ENCODE assay signal across 28 cellular contexts in genomic region chr15:85157344-85157743, GRCh38.
"Had no signal": no experiment of that assay in that cellular context is flagged by ENCODE, and none has a peak within 500 bp of the region (broad histone marks: within the 10 kb centered on the region; RNA-seq: fewer than 3 reads in every experiment).

No MANE protein-coding gene starts in this region.

- H3K4me3 ChIP-seq: ovary, psoas muscle, skin epidermis, smooth muscle cell, spleen, stomach, thoracic aorta, thyroid gland, tibial nerve, upper lobe of right lung, vagina had no signal

- H3K79me2 ChIP-seq: parathyroid adenoma had no signal

- ATAC-seq: naive thymus-derived CD8-positive, alpha-beta T cell; natural killer cell treated with Interleukin-12 subunit alpha and Interleukin-12 subunit beta and Interleukin-15 and Interleukin-18, amount 100 ng/mL, for 72 hours; psoas muscle; right cardiac atrium; sciatic nerve; stimulated activated effector memory CD8-positive, alpha-beta T cell treated with anti-CD3 and anti-CD28 coated beads, Interleukin-12 subunit alpha, Interleukin-12 subunit beta, amount 100 ng/mL, for 72 hours; stimulated activated naive B cell treated with anti-CD40 and anti-IgM and Interleukin-4, amounts not matched to agents 10 μg/mL and 1 μg/mL and 100 μg/mL, for 72 hours; upper lobe of right lung had no signal

- H3K4me1 ChIP-seq: parathyroid adenoma, psoas muscle, spleen, stomach, thyroid gland, tibial nerve, upper lobe of right lung, vagina had no signal

- FAIRE-seq: urothelium cell line had no signal

- H3K36me3 ChIP-seq: ovary, spleen, stomach, thoracic aorta, thyroid gland, tibial nerve, upper lobe of right lung, vagina had no signal

- H3K27ac ChIP-seq: ovary, parathyroid adenoma, psoas muscle, skin epidermis, spleen, stomach, thoracic aorta, thyroid gland, tibial nerve, upper lobe of right lung, vagina had no signal

- DNase-seq: naive B cell; naive thymus-derived CD8-positive, alpha-beta T cell; nephron progenitor cell; occipital lobe; ovary; posterior cingulate gyrus; psoas muscle; right cardiac atrium; spleen; stimulated activated CD4-positive, alpha-beta T cell treated with anti-CD3 and anti-CD28 coated beads, Interleukin-12 subunit alpha, Interleukin-12 subunit beta, amount 100 ng/mL, for 4 hours; stimulated activated CD4-positive, alpha-beta T cell treated with anti-CD3 and anti-CD28 coated beads, Interleukin-1b, Interleukin-23, amount 100 ng/mL, for 48 hours; stimulated activated CD4-positive, alpha-beta T cell treated with anti-CD3 and anti-CD28 coated beads, Interleukin-4, amount 100 ng/mL, for 1 hour; stimulated activated CD4-positive, alpha-beta T cell treated with anti-CD3 and anti-CD28 coated beads, Interleukin-4, amount 100 ng/mL, for 4 hours; stimulated activated naive B cell treated with anti-CD40 and anti-IgM and Interleukin-4, amounts not matched to agents 10 μg/mL and 1 μg/mL and 100 μg/mL, for 72 hours; stimulated activated naive CD4-positive, alpha-beta T cell treated with Interleukin-2 at 50 U/mL for 16 hours; stomach; thyroid gland; upper lobe of right lung had no signal

- H2AFZ ChIP-seq: parathyroid adenoma had no signal

- H3K9me3 ChIP-seq: ovary, psoas muscle, stomach, thoracic aorta, thyroid gland, upper lobe of right lung, vagina had no signal

- H3K9ac ChIP-seq: parathyroid adenoma had no signal

- H3K27me3 ChIP-seq: ovary, spleen, stomach, thyroid gland, tibial nerve, upper lobe of right lung, vagina had no signal

- H3K4me2 ChIP-seq: smooth muscle cell had no signal
